Comparison of ENCODE assay signal across 8 cellular contexts in genomic region chr21:41168391-41169257, GRCh38. TPM values are rescaled to one million over a fixed set of nuclear protein-coding genes. Genes with fewer than 3 reads are reported as not detected.
DNase-seq lines count a peak whose midpoint lies in the region; ATAC-seq and TF ChIP-seq lines count a peak whose summit lies in the region.

No MANE protein-coding gene starts in this region.

- peaks cover 4% of the 10 kb centered on the region for H3K4me1 Mint-ChIP-seq in T-helper 1 cell treated with Interleukin-12 subunit alpha and Interleukin-12 subunit beta and Interleukin-4 antibody, amounts not matched to agents 30 μg/mL and 1 μg/mL, for 36 hours (ENCODE audit: low read depth)
- H3K4me1 Mint-ChIP-seq in type B pancreatic cell (ENCODE audit: unreplicated experiment): peaks cover 11% of the 10 kb centered on the region

- H3K27me3 ChIP-seq in esophagus squamous epithelium (peaks cover 0 to 12% (median 0%) of the 10 kb centered on the region in 4 donors), mononuclear cell (ENCODE audit: insufficient read depth, low read length) (peaks cover 34% of the 10 kb centered on the region)

- H3K36me3 Mint-ChIP-seq in T-helper 1 cell treated with Interleukin-12 subunit alpha and Interleukin-12 subunit beta and Interleukin-4 antibody, amounts not matched to agents 30 μg/mL and 1 μg/mL, for 36 hours (ENCODE audit: low read depth): peaks cover 2% of the 10 kb centered on the region
- no peaks in the 10 kb centered on the region for H3K36me3 Mint-ChIP-seq in type B pancreatic cell

- H3K4me3 Mint-ChIP-seq in T-helper 1 cell treated with Interleukin-12 subunit alpha and Interleukin-12 subunit beta and Interleukin-4 antibody, amounts not matched to agents 30 μg/mL and 1 μg/mL, for 36 hours: peak overlapping the region; percentile 70
- H3K4me3 Mint-ChIP-seq in type B pancreatic cell: peak overlapping the region; percentile 93

- peak overlapping the region; percentile 62 for H3K4me3 ChIP-seq in HEK293 (ENCODE audit: low read depth, low read length)
- H3K4me3 ChIP-seq in esophagus squamous epithelium: peak overlapping the region; percentile 83 to 98 (median 91)
- peak overlapping the region; percentile 30 for H3K4me3 ChIP-seq in mononuclear cell (ENCODE audit: low read length)

- H3K9me3 ChIP-seq in HEK293 (ENCODE audit: control insufficient read depth, insufficient read depth, low read depth, low read length): no peaks in the 10 kb centered on the region
- no peaks in the 10 kb centered on the region for H3K9me3 ChIP-seq in esophagus squamous epithelium
- H3K9me3 ChIP-seq in mononuclear cell (ENCODE audit: low read depth, low read length): no peaks in the 10 kb centered on the region

- H3K27ac ChIP-seq in HEK293 (ENCODE audit: extremely low read depth, low read depth, low read length): peak overlapping the region; percentile 89; the same call in 1 of the 2 replicates
- peak overlapping the region; percentile 92 to 97 (median 96) for H3K27ac ChIP-seq in esophagus squamous epithelium

- 0% methylated on average over 8 to 14 of the region's 75 CpGs for WGBS in esophagus squamous epithelium, 2 donors

- H3K9me3 Mint-ChIP-seq in T-helper 1 cell treated with Interleukin-12 subunit alpha and Interleukin-12 subunit beta and Interleukin-4 antibody, amounts not matched to agents 30 μg/mL and 1 μg/mL, for 36 hours: no peaks in the 10 kb centered on the region
- H3K9me3 Mint-ChIP-seq in type B pancreatic cell: no peaks in the 10 kb centered on the region

- peaks cover 69% of the 10 kb centered on the region for H3K27me3 Mint-ChIP-seq in T-helper 1 cell treated with Interleukin-12 subunit alpha and Interleukin-12 subunit beta and Interleukin-4 antibody, amounts not matched to agents 30 μg/mL and 1 μg/mL, for 36 hours (ENCODE audit: low read depth)
- peaks cover 12% of the 10 kb centered on the region for H3K27me3 Mint-ChIP-seq in type B pancreatic cell

- peaks cover 6% of the 10 kb centered on the region for H3K4me1 ChIP-seq in HEK293 (ENCODE audit: control insufficient read depth, insufficient read depth, low read length)
- H3K4me1 ChIP-seq in esophagus squamous epithelium: peaks cover 15 to 75% (median 34%) of the 10 kb centered on the region in 3 donors
- H3K4me1 ChIP-seq in mononuclear cell (ENCODE audit: insufficient read depth, low read length): peaks cover 5% of the 10 kb centered on the region

- no peak for TF ChIP-seq POLR2A in esophagus squamous epithelium (IDR thresholded peaks at IDR 0.05)

- CTCF ChIA-PET in HEK293 (lab: Yijun Ruan, JAX): interaction anchor here (0.6 to 4.2 kb wide), 17 partner anchors 10 to 1527 kb away, joined by 3 to 31 read pairs (median 4); no protein-coding TSS in a partner anchor

- peak; percentile 46 for DNase-seq in Ammon's horn (ENCODE audit: low spot score)
- DNase-seq in esophagus squamous epithelium (lab: John Stamatoyannopoulos, UW): no peak
- DNase-seq in type B pancreatic cell (ENCODE audit: extremely low spot score, unreplicated experiment): no peak

- TF ChIP-seq CTCF in HEK293 (tag by site-specific recombination; IDR thresholded peaks at IDR 0.05) (peak; percentile 35), esophagus squamous epithelium (IDR thresholded peaks at IDR 0.05) (no peak), type B pancreatic cell (conservative IDR thresholded peaks at IDR 0.05) (no peak)

- no peak overlapping the region for H3K27ac Mint-ChIP-seq in T-helper 1 cell treated with Interleukin-12 subunit alpha and Interleukin-12 subunit beta and Interleukin-4 antibody, amounts not matched to agents 30 μg/mL and 1 μg/mL, for 36 hours
- peak overlapping the region; percentile 84 for H3K27ac Mint-ChIP-seq in type B pancreatic cell

- intact Hi-C loops in esophagus squamous epithelium (cut with DNase I): no loop called here

- no peak for ATAC-seq in GM21381 (IDR thresholded peaks at IDR 0.05; ENCODE audit: unreplicated experiment)
- ATAC-seq in GM18870 (IDR thresholded peaks at IDR 0.05; ENCODE audit: unreplicated experiment): no peak

- H3K36me3 ChIP-seq in HEK293 (ENCODE audit: control insufficient read depth in 2 of 2, insufficient read depth in 1 of 2, low read length in 2 of 2): no peaks in the 10 kb centered on the region
- no peaks in the 10 kb centered on the region for H3K36me3 ChIP-seq in esophagus squamous epithelium

- POLR2A ChIA-PET in HEK293 (lab: Yijun Ruan, JAX): interaction anchor here (0.6 to 1.0 kb wide), 5 partner anchors 26 to 597 kb away, joined by 3 to 6 read pairs (median 4); no protein-coding TSS in a partner anchor

TF ChIP-seq in HEK293, 187 proteins besides CTCF, POLR2A, EP300 and RAD21 (continues in another document):
- peak; percentile 93 for TF ChIP-seq PATZ1 (tag by site-specific recombination; IDR thresholded peaks at IDR 0.05)
- TF ChIP-seq ZBTB17 (tag by site-specific recombination; IDR thresholded peaks at IDR 0.05): peak; percentile 49; the same call in 1 of the 2 replicates
- TF ChIP-seq SP2 (tag by site-specific recombination; IDR thresholded peaks at IDR 0.05): peak; percentile 66
- peak; percentile 75 for TF ChIP-seq ZBTB8A (tag by site-specific recombination; IDR thresholded peaks at IDR 0.05)
- no peak for TF ChIP-seq BCL11B (tag by site-specific recombination; IDR thresholded peaks at IDR 0.05; ENCODE audit: low read depth)
- TF ChIP-seq ZNF394 (tag by site-specific recombination; IDR thresholded peaks at IDR 0.05; ENCODE audit: borderline replicate concordance): peak; percentile 3; the same call in 1 of the 2 replicates
- TF ChIP-seq KLF9 (tag by site-specific recombination; IDR thresholded peaks at IDR 0.05; ENCODE audit: low read depth): peak; percentile 52; the same call in 1 of the 2 replicates
- no peak for TF ChIP-seq ZNF561 (tag by site-specific recombination; IDR thresholded peaks at IDR 0.05; ENCODE audit: borderline replicate concordance)
- TF ChIP-seq ZNF433 (tag by site-specific recombination; IDR thresholded peaks at IDR 0.05; ENCODE audit: low read depth): no peak
- no peak for TF ChIP-seq ZNF521 (tag by site-specific recombination; IDR thresholded peaks at IDR 0.05)
- no peak for TF ChIP-seq ZNF148 (tag by site-specific recombination; IDR thresholded peaks at IDR 0.05; ENCODE audit: borderline replicate concordance)
- TF ChIP-seq ZNF692 (tag by site-specific recombination; IDR thresholded peaks at IDR 0.05): peak; percentile 36; the same call in 1 of the 2 replicates

RNA-seq across cellular contexts. Expression of gene BACE2, which starts 0.7 kb away (rescaled TPM):
- 10 to 100 TPM; 32.8 to 51.5 (median 47.1) TPM for total RNA-seq in esophagus squamous epithelium
- total RNA-seq in mononuclear cell: 2.3 TPM
- total RNA-seq in type B pancreatic cell (ENCODE audit: low replicate concordance): 29.8 and 44.3 TPM in 2 replicates

Comparison
In these comparisons a context has a peak if more than half of its experiments do, and no peak if none do; other contexts are left out.
1. H3K4me3 ChIP-seq: peak in every context shown above with its lines; median percentile 91 in esophagus squamous epithelium; 62 in HEK293; 30 in mononuclear cell.